In the genomic region with DNA sequence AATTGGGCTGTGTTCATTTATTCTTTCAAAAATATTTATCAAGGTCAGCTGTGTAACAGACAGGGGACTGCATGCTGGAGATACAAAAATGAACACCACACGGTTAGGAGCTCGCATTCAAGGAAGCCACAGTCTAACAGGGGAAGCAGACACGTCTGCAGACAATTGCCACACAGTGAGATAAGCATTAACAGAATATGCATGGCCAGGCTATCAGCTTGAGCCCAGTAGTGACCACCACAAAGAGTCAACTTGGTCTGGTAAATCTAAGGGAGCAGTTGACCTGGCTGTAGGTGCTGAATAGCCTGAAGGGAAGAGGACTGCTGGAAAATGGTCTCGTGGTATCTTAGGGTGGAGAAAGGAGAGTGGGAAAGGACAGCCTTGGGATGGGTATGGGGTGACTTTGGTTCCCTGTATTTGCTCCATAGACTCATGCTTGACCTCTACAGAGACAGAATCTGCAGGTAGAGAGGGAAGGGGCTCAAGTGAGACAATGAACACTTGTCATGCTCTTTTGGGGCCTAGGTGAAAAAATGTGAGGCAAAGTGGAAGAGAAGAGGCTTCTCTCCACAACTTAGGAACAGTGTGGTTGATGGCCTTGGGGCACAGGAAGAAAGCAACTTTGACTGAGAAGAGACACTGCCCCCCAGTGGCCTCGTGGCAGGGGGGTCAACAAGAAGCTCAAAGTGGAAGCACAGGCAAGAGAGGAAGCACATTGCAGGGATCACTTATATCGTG, we compare ENCODE assay signal across 1 cellular context.
TF ChIP-seq lines count a peak whose summit lies in the region.

No MANE protein-coding gene starts in this region.

TF ChIP-seq in K562, 482 proteins besides CTCF, POLR2A, EP300 and RAD21 (continued from another document and continues in another):
- no peak for TF ChIP-seq U2AF1 (optimal IDR thresholded peaks at IDR 0.05; ENCODE audit: low read depth, low read length)
- no peak for TF ChIP-seq ADNP (tag; IDR thresholded peaks at IDR 0.05)
- TF ChIP-seq NR1H2 (CRISPR knock-in tag; IDR thresholded peaks at IDR 0.05), result no peak
- TF ChIP-seq, protein P1, sequence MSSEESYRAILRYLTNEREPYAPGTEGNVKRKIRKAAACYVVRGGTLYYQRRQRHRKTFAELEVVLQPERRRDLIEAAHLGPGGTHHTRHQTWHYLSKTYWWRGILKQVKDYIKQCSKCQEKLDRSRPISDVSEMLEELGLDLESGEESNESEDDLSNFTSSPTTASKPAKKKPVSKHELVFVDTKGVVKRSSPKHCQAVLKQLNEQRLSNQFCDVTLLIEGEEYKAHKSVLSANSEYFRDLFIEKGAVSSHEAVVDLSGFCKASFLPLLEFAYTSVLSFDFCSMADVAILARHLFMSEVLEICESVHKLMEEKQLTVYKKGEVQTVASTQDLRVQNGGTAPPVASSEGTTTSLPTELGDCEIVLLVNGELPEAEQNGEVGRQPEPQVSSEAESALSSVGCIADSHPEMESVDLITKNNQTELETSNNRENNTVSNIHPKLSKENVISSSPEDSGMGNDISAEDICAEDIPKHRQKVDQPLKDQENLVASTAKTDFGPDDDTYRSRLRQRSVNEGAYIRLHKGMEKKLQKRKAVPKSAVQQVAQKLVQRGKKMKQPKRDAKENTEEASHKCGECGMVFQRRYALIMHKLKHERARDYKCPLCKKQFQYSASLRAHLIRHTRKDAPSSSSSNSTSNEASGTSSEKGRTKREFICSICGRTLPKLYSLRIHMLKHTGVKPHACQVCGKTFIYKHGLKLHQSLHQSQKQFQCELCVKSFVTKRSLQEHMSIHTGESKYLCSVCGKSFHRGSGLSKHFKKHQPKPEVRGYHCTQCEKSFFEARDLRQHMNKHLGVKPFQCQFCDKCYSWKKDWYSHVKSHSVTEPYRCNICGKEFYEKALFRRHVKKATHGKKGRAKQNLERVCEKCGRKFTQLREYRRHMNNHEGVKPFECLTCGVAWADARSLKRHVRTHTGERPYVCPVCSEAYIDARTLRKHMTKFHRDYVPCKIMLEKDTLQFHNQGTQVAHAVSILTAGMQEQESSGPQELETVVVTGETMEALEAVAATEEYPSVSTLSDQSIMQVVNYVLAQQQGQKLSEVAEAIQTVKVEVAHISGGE (CRISPR knock-in tag; IDR thresholded peaks at IDR 0.05), result no peak
- TF ChIP-seq CGGBP1 (CRISPR knock-in tag; IDR thresholded peaks at IDR 0.05), result 0 out of 2 replicates have a peak, but pooled peaks have one; percentile 24
- TF ChIP-seq, protein P2, sequence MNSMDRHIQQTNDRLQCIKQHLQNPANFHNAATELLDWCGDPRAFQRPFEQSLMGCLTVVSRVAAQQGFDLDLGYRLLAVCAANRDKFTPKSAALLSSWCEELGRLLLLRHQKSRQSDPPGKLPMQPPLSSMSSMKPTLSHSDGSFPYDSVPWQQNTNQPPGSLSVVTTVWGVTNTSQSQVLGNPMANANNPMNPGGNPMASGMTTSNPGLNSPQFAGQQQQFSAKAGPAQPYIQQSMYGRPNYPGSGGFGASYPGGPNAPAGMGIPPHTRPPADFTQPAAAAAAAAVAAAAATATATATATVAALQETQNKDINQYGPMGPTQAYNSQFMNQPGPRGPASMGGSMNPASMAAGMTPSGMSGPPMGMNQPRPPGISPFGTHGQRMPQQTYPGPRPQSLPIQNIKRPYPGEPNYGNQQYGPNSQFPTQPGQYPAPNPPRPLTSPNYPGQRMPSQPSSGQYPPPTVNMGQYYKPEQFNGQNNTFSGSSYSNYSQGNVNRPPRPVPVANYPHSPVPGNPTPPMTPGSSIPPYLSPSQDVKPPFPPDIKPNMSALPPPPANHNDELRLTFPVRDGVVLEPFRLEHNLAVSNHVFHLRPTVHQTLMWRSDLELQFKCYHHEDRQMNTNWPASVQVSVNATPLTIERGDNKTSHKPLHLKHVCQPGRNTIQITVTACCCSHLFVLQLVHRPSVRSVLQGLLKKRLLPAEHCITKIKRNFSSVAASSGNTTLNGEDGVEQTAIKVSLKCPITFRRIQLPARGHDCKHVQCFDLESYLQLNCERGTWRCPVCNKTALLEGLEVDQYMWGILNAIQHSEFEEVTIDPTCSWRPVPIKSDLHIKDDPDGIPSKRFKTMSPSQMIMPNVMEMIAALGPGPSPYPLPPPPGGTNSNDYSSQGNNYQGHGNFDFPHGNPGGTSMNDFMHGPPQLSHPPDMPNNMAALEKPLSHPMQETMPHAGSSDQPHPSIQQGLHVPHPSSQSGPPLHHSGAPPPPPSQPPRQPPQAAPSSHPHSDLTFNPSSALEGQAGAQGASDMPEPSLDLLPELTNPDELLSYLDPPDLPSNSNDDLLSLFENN (IDR thresholded peaks at IDR 0.05; ENCODE audit: low read depth in 2 of 2, low read length in 2 of 2), result 0 out of 4 replicates have a peak, but pooled peaks of 1 of the 2 experiments have one; percentile 25
- TF ChIP-seq NCOA2 (IDR thresholded peaks at IDR 0.05; ENCODE audit: partially characterized antibody in 2 of 2), result no peak
- no peak for TF ChIP-seq NR2F6 (CRISPR knock-in tag; IDR thresholded peaks at IDR 0.05)
- TF ChIP-seq, protein P3, sequence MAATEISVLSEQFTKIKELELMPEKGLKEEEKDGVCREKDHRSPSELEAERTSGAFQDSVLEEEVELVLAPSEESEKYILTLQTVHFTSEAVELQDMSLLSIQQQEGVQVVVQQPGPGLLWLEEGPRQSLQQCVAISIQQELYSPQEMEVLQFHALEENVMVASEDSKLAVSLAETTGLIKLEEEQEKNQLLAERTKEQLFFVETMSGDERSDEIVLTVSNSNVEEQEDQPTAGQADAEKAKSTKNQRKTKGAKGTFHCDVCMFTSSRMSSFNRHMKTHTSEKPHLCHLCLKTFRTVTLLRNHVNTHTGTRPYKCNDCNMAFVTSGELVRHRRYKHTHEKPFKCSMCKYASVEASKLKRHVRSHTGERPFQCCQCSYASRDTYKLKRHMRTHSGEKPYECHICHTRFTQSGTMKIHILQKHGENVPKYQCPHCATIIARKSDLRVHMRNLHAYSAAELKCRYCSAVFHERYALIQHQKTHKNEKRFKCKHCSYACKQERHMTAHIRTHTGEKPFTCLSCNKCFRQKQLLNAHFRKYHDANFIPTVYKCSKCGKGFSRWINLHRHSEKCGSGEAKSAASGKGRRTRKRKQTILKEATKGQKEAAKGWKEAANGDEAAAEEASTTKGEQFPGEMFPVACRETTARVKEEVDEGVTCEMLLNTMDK (IDR thresholded peaks at IDR 0.05; ENCODE audit: borderline replicate concordance, insufficient read depth, low read depth, low read length, poor library complexity, severe bottlenecking), result peak; percentile 46
- no peak for TF ChIP-seq SUPT5H (IDR thresholded peaks at IDR 0.05)
- TF ChIP-seq STAT6 (CRISPR knock-in tag; IDR thresholded peaks at IDR 0.05), result 0 out of 2 replicates have a peak, but pooled peaks have one; percentile 33
- TF ChIP-seq KLF16 (IDR thresholded peaks at IDR 0.05), result peak; percentile 70
- TF ChIP-seq SIX5 (IDR thresholded peaks at IDR 0.05; ENCODE audit: borderline replicate concordance in 1 of 2, insufficient read depth in 1 of 2, low read depth in 1 of 2, low read length in 2 of 2), result no peak
- TF ChIP-seq, protein P4, sequence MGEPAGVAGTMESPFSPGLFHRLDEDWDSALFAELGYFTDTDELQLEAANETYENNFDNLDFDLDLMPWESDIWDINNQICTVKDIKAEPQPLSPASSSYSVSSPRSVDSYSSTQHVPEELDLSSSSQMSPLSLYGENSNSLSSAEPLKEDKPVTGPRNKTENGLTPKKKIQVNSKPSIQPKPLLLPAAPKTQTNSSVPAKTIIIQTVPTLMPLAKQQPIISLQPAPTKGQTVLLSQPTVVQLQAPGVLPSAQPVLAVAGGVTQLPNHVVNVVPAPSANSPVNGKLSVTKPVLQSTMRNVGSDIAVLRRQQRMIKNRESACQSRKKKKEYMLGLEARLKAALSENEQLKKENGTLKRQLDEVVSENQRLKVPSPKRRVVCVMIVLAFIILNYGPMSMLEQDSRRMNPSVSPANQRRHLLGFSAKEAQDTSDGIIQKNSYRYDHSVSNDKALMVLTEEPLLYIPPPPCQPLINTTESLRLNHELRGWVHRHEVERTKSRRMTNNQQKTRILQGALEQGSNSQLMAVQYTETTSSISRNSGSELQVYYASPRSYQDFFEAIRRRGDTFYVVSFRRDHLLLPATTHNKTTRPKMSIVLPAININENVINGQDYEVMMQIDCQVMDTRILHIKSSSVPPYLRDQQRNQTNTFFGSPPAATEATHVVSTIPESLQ (CRISPR knock-in tag; IDR thresholded peaks at IDR 0.05), result no peak
- no peak for TF ChIP-seq ZNF274 (IDR thresholded peaks at IDR 0.05; ENCODE audit: borderline replicate concordance, low read depth, low read length)
- TF ChIP-seq ZNF239 (CRISPR knock-in tag; IDR thresholded peaks at IDR 0.05), result no peak
- TF ChIP-seq, protein P5, sequence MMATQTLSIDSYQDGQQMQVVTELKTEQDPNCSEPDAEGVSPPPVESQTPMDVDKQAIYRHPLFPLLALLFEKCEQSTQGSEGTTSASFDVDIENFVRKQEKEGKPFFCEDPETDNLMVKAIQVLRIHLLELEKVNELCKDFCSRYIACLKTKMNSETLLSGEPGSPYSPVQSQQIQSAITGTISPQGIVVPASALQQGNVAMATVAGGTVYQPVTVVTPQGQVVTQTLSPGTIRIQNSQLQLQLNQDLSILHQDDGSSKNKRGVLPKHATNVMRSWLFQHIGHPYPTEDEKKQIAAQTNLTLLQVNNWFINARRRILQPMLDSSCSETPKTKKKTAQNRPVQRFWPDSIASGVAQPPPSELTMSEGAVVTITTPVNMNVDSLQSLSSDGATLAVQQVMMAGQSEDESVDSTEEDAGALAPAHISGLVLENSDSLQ (IDR thresholded peaks at IDR 0.05), result no peak
- peak; percentile 75; the same call in 1 of the 2 replicates for TF ChIP-seq TAL1 (IDR thresholded peaks at IDR 0.05)
- TF ChIP-seq SRF (CRISPR knock-in tag; IDR thresholded peaks at IDR 0.05), result no peak
- TF ChIP-seq RBM22 (IDR thresholded peaks at IDR 0.05; ENCODE audit: low read depth, low read length, poor library complexity, severe bottlenecking), result no peak
- TF ChIP-seq ZZZ3 (IDR thresholded peaks at IDR 0.05), result no peak
- TF ChIP-seq SOX6 (IDR thresholded peaks at IDR 0.05), result peak; percentile 34; the same call in 1 of the 2 replicates
- no peak for TF ChIP-seq ZNF277 (CRISPR knock-in tag; IDR thresholded peaks at IDR 0.05; ENCODE audit: borderline replicate concordance)
- no peak for TF ChIP-seq SRSF1 (IDR thresholded peaks at IDR 0.05; ENCODE audit: low read depth, low read length)
- TF ChIP-seq ZNF507 (tag; conservative IDR thresholded peaks at IDR 0.05), result no peak
- no peak for TF ChIP-seq CREB3 (tag; conservative IDR thresholded peaks at IDR 0.05; ENCODE audit: low read depth)
- TF ChIP-seq TEAD4 (IDR thresholded peaks at IDR 0.05; ENCODE audit: low read length), result peak; percentile 84
- no peak for TF ChIP-seq TEAD4 (CRISPR knock-in tag; IDR thresholded peaks at IDR 0.05; ENCODE audit: borderline replicate concordance)
- no peak for TF ChIP-seq PBX2 (CRISPR knock-in tag; IDR thresholded peaks at IDR 0.05; ENCODE audit: low read depth)
- no peak for TF ChIP-seq PBX2 (tag; conservative IDR thresholded peaks at IDR 0.05; ENCODE audit: low read depth)
- no peak for TF ChIP-seq ZNF830 (CRISPR knock-in tag; IDR thresholded peaks at IDR 0.05)
- no peak for TF ChIP-seq ZNF224 (CRISPR knock-in tag; IDR thresholded peaks at IDR 0.05)
- no peak for TF ChIP-seq HMGN3 (IDR thresholded peaks at IDR 0.05; ENCODE audit: borderline replicate concordance, extremely low read depth, insufficient read length, low read depth, low read length)
- TF ChIP-seq TEAD2 (tag; IDR thresholded peaks at IDR 0.05), result no peak
- TF ChIP-seq STAT5A (IDR thresholded peaks at IDR 0.05; ENCODE audit: borderline replicate concordance, low read length), result peak; percentile 56
